In genomic region chr10:128247576-128247975, GRCh38 we compare ENCODE assay signal across 34 cellular contexts.
"Had no signal": no experiment of that assay in that cellular context is flagged by ENCODE, and none has a peak within 500 bp of the region (broad histone marks: within the 10 kb centered on the region; RNA-seq: fewer than 3 reads in every experiment).

No MANE protein-coding gene starts in this region.

- H3K9me3 ChIP-seq: MG63 had no signal

- DNase-seq: Karpas-422, Kasumi-1, MG63, MM.1S, MV-4-11, NCI-H1048, NCI-H1092, NCI-H1092 treated with DMSO at 0.1 percent for 48 hours, NCI-H1105, NCI-H1105 treated with DMSO at 0.1 percent for 48 hours, NCI-H1417, NCI-H1417 treated with DMSO at 0.1 percent for 48 hours, NCI-H1436, NCI-H1436 treated with DMSO at 0.1 percent for 48 hours, NCI-H146, NCI-H1694, NCI-H1694 treated with DMSO at 0.1 percent for 48 hours, NCI-H187, NCI-H187 treated with DMSO at 0.1 percent for 48 hours, NCI-H1930, NCI-H2029, NCI-H2029 treated with DMSO at 0.1 percent for 48 hours, NCI-H2081, NCI-H2081 treated with DMSO at 0.1 percent for 48 hours, NCI-H2107, NCI-H2171, NCI-H2171 treated with DMSO at 0.1 percent for 48 hours, NCI-H2227 treated with DMSO at 0.1 percent for 48 hours, NCI-H226, NCI-H345, NCI-H446, NCI-H446 treated with DMSO at 0.1 percent for 48 hours, NCI-H510A had no signal

- H3K4me2 ChIP-seq: KMS-11 had no signal

- H3K27me3 ChIP-seq: MG63 had no signal

- H3K27ac ChIP-seq: KMS-11 had no signal

- H3K36me3 ChIP-seq: MG63 had no signal

- H3K4me3 ChIP-seq: MG63 had no signal

- H3K9ac ChIP-seq: KMS-11 had no signal
